In the genomic region with DNA sequence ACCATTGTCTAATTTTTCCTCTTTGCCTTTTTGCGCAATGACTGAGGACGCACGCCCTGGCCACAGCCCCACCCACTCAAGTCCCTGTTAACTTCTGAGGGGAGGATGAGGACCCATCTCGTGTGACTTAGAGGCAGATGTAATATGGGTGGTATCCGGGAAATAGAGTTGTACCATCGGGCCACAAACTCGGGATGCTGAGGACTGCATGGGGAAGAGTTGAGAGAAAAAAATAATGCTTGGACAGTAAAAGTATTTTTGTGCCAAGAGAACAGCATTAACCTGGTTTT, we compare ENCODE assay signal across 8 cellular contexts.
DNase-seq lines count a peak whose midpoint lies in the region; FAIRE-seq and TF ChIP-seq lines count a peak whose summit lies in the region.

No MANE protein-coding gene starts in this region.

- DNase-seq in GM12865 (ENCODE audit: low read depth) (no peak), HL-60 (ENCODE audit: low read depth in 1 of 2, low spot score in 1 of 2) (no peak), cardiac fibroblast (ENCODE audit: low read depth in 2 of 2) (no peak), ecto neural progenitor cell (ENCODE audit: low spot score) (no peak), NOMO-1 treated with dmso at 0.1 percent for 144 hours (lab: John Stamatoyannopoulos, UW; ENCODE audit: unreplicated experiment) (no peak), NCI-H2196 (lab: John Stamatoyannopoulos, UW; ENCODE audit: unreplicated experiment) (no peak), RCC 7860 (ENCODE audit: low spot score) (no peak)

- no peak for TF ChIP-seq CTCF in GM12865 (IDR thresholded peaks at IDR 0.05; ENCODE audit: insufficient read depth, low read depth, low read length, missing control alignments)
- TF ChIP-seq CTCF in HL-60 (IDR thresholded peaks at IDR 0.05; ENCODE audit: insufficient read depth, low read length): no peak
- no peak for TF ChIP-seq CTCF in cardiac fibroblast (IDR thresholded peaks at IDR 0.05; ENCODE audit: low read depth, low read length)
- TF ChIP-seq CTCF in nephron (IDR thresholded peaks at IDR 0.05; ENCODE audit: unreplicated experiment in 3 of 3): no peak

- H3K4me3 ChIP-seq in GM12865 (ENCODE audit: low read depth, low read length): peak overlapping the region; percentile 70
- peak overlapping the region; percentile 20 for H3K4me3 ChIP-seq in HL-60 (replicated peaks; ENCODE audit: insufficient read depth, low read length)
- H3K4me3 ChIP-seq in cardiac fibroblast (replicated peaks in 1 of 2; ENCODE audit: low read depth in 2 of 2, low read length in 2 of 2): peak overlapping the region; percentile 42 to 100

- FAIRE-seq in RCC 7860 (lab: Jason Lieb, UNC): no peak

- peak overlapping the region; percentile 98 for H3K27ac ChIP-seq in HL-60 (replicated peaks)

- H3K27me3 Mint-ChIP-seq in nephron (ENCODE audit: low read depth): no peaks in the 10 kb centered on the region

- no peaks in the 10 kb centered on the region for H3K9me3 Mint-ChIP-seq in nephron

- H3K27me3 ChIP-seq in HL-60 (ENCODE audit: insufficient read depth, poor library complexity, severe bottlenecking): no peaks in the 10 kb centered on the region

- H3K36me3 Mint-ChIP-seq in nephron (ENCODE audit: low read depth): no peaks in the 10 kb centered on the region

- peaks cover 30% of the 10 kb centered on the region for H3K4me1 Mint-ChIP-seq in nephron

- peak overlapping the region; percentile 96 to 99 (median 98) for H3K4me3 Mint-ChIP-seq in nephron

- peak overlapping the region; percentile 80 to 95 (median 95) for H3K27ac Mint-ChIP-seq in nephron

Comparison
In these comparisons a context has a peak if more than half of its experiments do, and no peak if none do; other contexts are left out.
1. H3K4me3 ChIP-seq: peak in every context shown above with its lines; median percentile 71 in cardiac fibroblast; 70 in GM12865; 20 in HL-60.